In the genomic region with DNA sequence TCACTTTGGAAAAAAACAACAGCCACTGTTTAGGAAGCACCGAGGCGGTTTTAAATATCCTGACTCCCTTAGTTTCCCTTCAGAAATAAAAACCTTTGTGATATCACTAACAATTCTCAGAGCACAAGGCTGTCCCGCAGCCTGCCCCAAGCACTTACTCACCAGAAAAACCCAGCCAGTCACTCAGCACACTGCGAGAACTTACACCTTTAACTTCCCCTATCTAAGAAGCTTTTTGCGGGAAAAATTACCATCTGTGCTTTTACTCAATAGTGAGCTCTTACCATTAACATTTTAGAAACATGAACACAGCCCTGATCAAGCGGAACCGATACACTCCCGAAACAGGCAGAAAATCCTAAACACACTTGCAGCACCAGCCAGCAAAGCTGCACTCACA, we compare ENCODE assay signal across 18 cellular contexts. TPM values are rescaled to one million over a fixed set of nuclear protein-coding genes. Genes with fewer than 3 reads are reported as not detected.
"Had no signal": no experiment of that assay in that cellular context is flagged by ENCODE, and none has a peak within 500 bp of the region (broad histone marks: within the 10 kb centered on the region; RNA-seq: fewer than 3 reads in every experiment).

No MANE protein-coding gene starts in this region.

- H3K4me3 Mint-ChIP-seq: activated CD4-positive, alpha-beta memory T cell treated with anti-CD3 and anti-CD28 coated beads, Interleukin-2, amount 10 ng/mL, durations not matched to agents 7 days and 5 days; activated naive CD8-positive, alpha-beta T cell treated with anti-CD3 and anti-CD28 coated beads for 36 hours; activated T-cell treated with anti-CD3 and anti-CD28 coated beads, Interleukin-2, amount 50 U/mL, for 72 hours; immature natural killer cell; naive B cell; stimulated activated memory B cell treated with anti-CD40 and anti-IgM and Interleukin-4, amounts not matched to agents 10 μg/mL and 1 μg/mL and 100 μg/mL, for 72 hours had no signal

- ATAC-seq: activated T-cell treated with anti-CD3 and anti-CD28 coated beads, Interleukin-2, amount 50 U/mL, for 72 hours; stimulated activated memory B cell treated with anti-CD40 and anti-IgM and Interleukin-4, amounts not matched to agents 10 μg/mL and 1 μg/mL and 100 μg/mL, for 72 hours had no signal

- DNase-seq: activated CD4-positive, alpha-beta memory T cell treated with anti-CD3 and anti-CD28 coated beads, Interleukin-2, amount 10 ng/mL, durations not matched to agents 7 days and 5 days; activated CD4-positive, alpha-beta T cell treated with anti-CD3 and anti-CD28 coated beads for 1 hour; activated gamma-delta T cell treated with Interleukin-2 at 50 U/mL for 16 hours; activated naive CD8-positive, alpha-beta T cell treated with anti-CD3 and anti-CD28 coated beads for 36 hours; activated T-cell treated with anti-CD3 and anti-CD28 coated beads, Interleukin-2, amount 50 U/mL, for 72 hours; immature natural killer cell; naive B cell; posterior cingulate gyrus; small intestine; transverse colon had no signal

- H3K36me3 Mint-ChIP-seq: activated naive CD8-positive, alpha-beta T cell treated with anti-CD3 and anti-CD28 coated beads for 36 hours; naive B cell; stimulated activated memory B cell treated with anti-CD40 and anti-IgM and Interleukin-4, amounts not matched to agents 10 μg/mL and 1 μg/mL and 100 μg/mL, for 72 hours had no signal

- H3K4me3 ChIP-seq: esophagus muscularis mucosa, lung, transverse colon had no signal

- FAIRE-seq: endometrium, small intestine, TTC549 had no signal

- H3K9me3 ChIP-seq: esophagus muscularis mucosa, neutrophil, transverse colon had no signal

- H3K4me1 Mint-ChIP-seq: immature natural killer cell; naive B cell; stimulated activated memory B cell treated with anti-CD40 and anti-IgM and Interleukin-4, amounts not matched to agents 10 μg/mL and 1 μg/mL and 100 μg/mL, for 72 hours had no signal

- H3K9me3 Mint-ChIP-seq: activated CD4-positive, alpha-beta memory T cell treated with anti-CD3 and anti-CD28 coated beads, Interleukin-2, amount 10 ng/mL, durations not matched to agents 7 days and 5 days; activated naive CD8-positive, alpha-beta T cell treated with anti-CD3 and anti-CD28 coated beads for 36 hours; activated T-cell treated with anti-CD3 and anti-CD28 coated beads, Interleukin-2, amount 50 U/mL, for 72 hours; naive B cell; stimulated activated memory B cell treated with anti-CD40 and anti-IgM and Interleukin-4, amounts not matched to agents 10 μg/mL and 1 μg/mL and 100 μg/mL, for 72 hours had no signal

- H3K27ac ChIP-seq: esophagus muscularis mucosa, neutrophil, transverse colon had no signal

- H3K36me3 ChIP-seq: neutrophil, transverse colon had no signal

- H3K27ac Mint-ChIP-seq: activated CD4-positive, alpha-beta memory T cell treated with anti-CD3 and anti-CD28 coated beads, Interleukin-2, amount 10 ng/mL, durations not matched to agents 7 days and 5 days; activated naive CD8-positive, alpha-beta T cell treated with anti-CD3 and anti-CD28 coated beads for 36 hours; activated T-cell treated with anti-CD3 and anti-CD28 coated beads, Interleukin-2, amount 50 U/mL, for 72 hours; immature natural killer cell; naive B cell; stimulated activated memory B cell treated with anti-CD40 and anti-IgM and Interleukin-4, amounts not matched to agents 10 μg/mL and 1 μg/mL and 100 μg/mL, for 72 hours had no signal

RNA-seq across cellular contexts. Expression of a gene that starts 39.5 kb away (rescaled TPM):
- total RNA-seq: activated CD4-positive, alpha-beta memory T cell treated with anti-CD3 and anti-CD28 coated beads, Interleukin-2, amount 10 ng/mL, durations not matched to agents 7 days and 5 days; activated naive CD8-positive, alpha-beta T cell treated with anti-CD3 and anti-CD28 coated beads for 36 hours; cerebellum; esophagus muscularis mucosa; fibroblast of villous mesenchyme; lung; transverse colon had no signal
